ENCODE assay signal across 8 cellular contexts in the genomic region with DNA sequence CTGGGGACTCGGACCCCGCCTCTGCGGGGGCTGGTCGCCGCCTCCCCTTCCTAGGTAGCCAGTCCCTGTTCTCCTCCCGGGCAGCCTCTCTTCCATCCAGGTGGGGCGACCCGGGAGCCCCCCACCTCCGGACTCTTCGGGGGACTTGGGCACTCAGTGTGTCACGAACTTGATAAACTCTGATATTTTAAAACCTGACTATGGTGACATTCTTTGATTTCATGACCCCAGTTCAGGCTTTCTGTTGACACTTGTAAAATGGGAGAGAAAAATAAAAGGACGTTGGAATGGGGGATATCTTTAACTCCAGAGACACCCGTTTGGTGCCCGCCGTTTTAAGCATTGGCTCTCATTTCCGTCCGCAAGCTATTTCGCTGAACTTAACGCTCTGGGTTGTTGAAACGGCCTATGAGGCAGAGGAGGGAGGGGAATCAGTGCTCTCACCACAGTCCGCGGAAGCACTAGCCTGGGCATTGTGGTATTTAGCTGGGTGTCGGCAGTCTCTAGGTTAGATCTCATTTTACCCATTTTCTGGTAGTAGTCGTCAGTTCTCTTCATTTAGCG. TPM values are rescaled to one million over a fixed set of nuclear protein-coding genes. Genes with fewer than 3 reads are reported as not detected.
DNase-seq lines count a peak whose midpoint lies in the region; ATAC-seq and TF ChIP-seq lines count a peak whose summit lies in the region.

No MANE protein-coding gene starts in this region.

- H3K27ac ChIP-seq in fibroblast of lung (ENCODE audit: insufficient read depth, low read length) (peak overlapping the region; percentile 98), suprapubic skin (peak overlapping the region; percentile 99)

- DNase-seq in AG09319 (ENCODE audit: extremely low read depth, low read depth) (peak; percentile 7), NT2/D1 (ENCODE audit: low read depth, low spot score) (no peak), fibroblast of lung (ENCODE audit: low read depth in 2 of 2) (peak; percentile 61 to 62), suprapubic skin (ENCODE audit: low spot score in 2 of 2) (no peak)
- peak; percentile 58 to 63 for DNase-seq in activated T-cell treated with anti-CD3 and anti-CD28 coated beads, Interleukin-2, amount 50 U/mL, for 48 hours
- DNase-seq in natural killer cell treated with Interleukin-12 subunit alpha and Interleukin-12 subunit beta and Interleukin-15 and Interleukin-18, amount 100 ng/mL, for 72 hours (ENCODE audit: low spot score), result peak; percentile 87

- peak overlapping the region; percentile 93 to 98 for H3K27ac Mint-ChIP-seq in natural killer cell treated with Interleukin-12 subunit alpha and Interleukin-12 subunit beta and Interleukin-15 and Interleukin-18, amount 100 ng/mL, for 72 hours

- peaks cover 12 to 30% of the 10 kb centered on the region in 2 donors for H3K4me1 Mint-ChIP-seq in natural killer cell treated with Interleukin-12 subunit alpha and Interleukin-12 subunit beta and Interleukin-15 and Interleukin-18, amount 100 ng/mL, for 72 hours (ENCODE audit: low read depth in 2 of 2)

- H2AFZ ChIP-seq in fibroblast of lung (ENCODE audit: low read length), result peak overlapping the region; percentile 39

- H3K27me3 ChIP-seq in NT2/D1 (ENCODE audit: insufficient read depth, insufficient read length) (no peaks in the 10 kb centered on the region), fibroblast of lung (ENCODE audit: control insufficient read depth, insufficient read depth, low read length) (no peaks in the 10 kb centered on the region), suprapubic skin (no peaks in the 10 kb centered on the region)

- peak overlapping the region; percentile 92 for H3K4me2 ChIP-seq in fibroblast of lung (ENCODE audit: extremely low read depth, insufficient read depth, low read length)

- H3K9me3 ChIP-seq in NT2/D1 (ENCODE audit: insufficient read depth, low read length), result no peaks in the 10 kb centered on the region
- H3K9me3 ChIP-seq in fibroblast of lung (ENCODE audit: control insufficient read depth, insufficient read depth, low read depth, low read length), result no peaks in the 10 kb centered on the region
- H3K9me3 ChIP-seq in suprapubic skin, result no peaks in the 10 kb centered on the region

- under 1% methylated on average over 19 of the region's 25 CpGs for WGBS in suprapubic skin

- H3K4me3 ChIP-seq in NT2/D1 (ENCODE audit: insufficient read length, low read depth) (peak overlapping the region; percentile 71), fibroblast of lung (replicated peaks in 1 of 4; ENCODE audit: control extremely low read depth in 1 of 4, insufficient read depth in 1 of 4, low read depth in 3 of 4, low read length in 4 of 4) (peak overlapping the region; percentile 90 to 98 (median 95)), suprapubic skin (peak overlapping the region; percentile 98)

- peak; percentile 18 for ATAC-seq in GM18870 (IDR thresholded peaks at IDR 0.05; ENCODE audit: unreplicated experiment)
- ATAC-seq in HG03135 (IDR thresholded peaks at IDR 0.05; ENCODE audit: unreplicated experiment), result peak; percentile 14
- ATAC-seq in natural killer cell treated with Interleukin-12 subunit alpha and Interleukin-12 subunit beta and Interleukin-15 and Interleukin-18, amount 100 ng/mL, for 72 hours, result peak; percentile 48 to 54

- peak overlapping the region; percentile 95 for H3K4me3 Mint-ChIP-seq in natural killer cell treated with Interleukin-12 subunit alpha and Interleukin-12 subunit beta and Interleukin-15 and Interleukin-18, amount 100 ng/mL, for 72 hours

- TF ChIP-seq EP300 in suprapubic skin (IDR thresholded peaks at IDR 0.05), result no peak

- no peak for TF ChIP-seq CTCF in AG09319 (IDR thresholded peaks at IDR 0.05; ENCODE audit: low read depth, low read length)
- no peak for TF ChIP-seq CTCF in fibroblast of lung (conservative IDR thresholded peaks at IDR 0.05 in 1 of 2, IDR thresholded peaks at IDR 0.05 in 1 of 2; ENCODE audit: low read depth in 1 of 2, low read length in 2 of 2)
- no peak for TF ChIP-seq CTCF in suprapubic skin (IDR thresholded peaks at IDR 0.05)

- H3K79me2 ChIP-seq in fibroblast of lung (ENCODE audit: control insufficient read depth, insufficient read depth, low read length), result peaks cover 52% of the 10 kb centered on the region

- H3K9ac ChIP-seq in NT2/D1 (ENCODE audit: insufficient read length, low read depth), result peak overlapping the region; percentile 83
- peak overlapping the region; percentile 89 for H3K9ac ChIP-seq in fibroblast of lung (ENCODE audit: insufficient read depth, low read length)

- H3K27me3 Mint-ChIP-seq in natural killer cell treated with Interleukin-12 subunit alpha and Interleukin-12 subunit beta and Interleukin-15 and Interleukin-18, amount 100 ng/mL, for 72 hours, result no peaks in the 10 kb centered on the region

- TF ChIP-seq POLR2A in suprapubic skin (IDR thresholded peaks at IDR 0.05), result no peak

- H3K4me1 ChIP-seq in NT2/D1 (ENCODE audit: insufficient read depth, insufficient read length) (no peaks in the 10 kb centered on the region), fibroblast of lung (ENCODE audit: control insufficient read depth, extremely low read depth, insufficient read depth, low read length) (no peaks in the 10 kb centered on the region), suprapubic skin (peaks cover 27% of the 10 kb centered on the region)

- no peaks in the 10 kb centered on the region for H3K36me3 Mint-ChIP-seq in natural killer cell treated with Interleukin-12 subunit alpha and Interleukin-12 subunit beta and Interleukin-15 and Interleukin-18, amount 100 ng/mL, for 72 hours

- H3K9me3 Mint-ChIP-seq in natural killer cell treated with Interleukin-12 subunit alpha and Interleukin-12 subunit beta and Interleukin-15 and Interleukin-18, amount 100 ng/mL, for 72 hours, result no peaks in the 10 kb centered on the region

- H4K20me1 ChIP-seq in fibroblast of lung (ENCODE audit: control insufficient read depth, extremely low read depth, insufficient read depth, low read length), result peaks cover 2% of the 10 kb centered on the region

- H3K36me3 ChIP-seq in NT2/D1 (ENCODE audit: insufficient read depth, insufficient read length, low read length) (no peaks in the 10 kb centered on the region), fibroblast of lung (ENCODE audit: control insufficient read depth, insufficient read depth, low read length) (no peaks in the 10 kb centered on the region), suprapubic skin (no peaks in the 10 kb centered on the region)

RNA-seq across cellular contexts. Expression of a gene that starts 0.7 kb away (rescaled TPM):
- total RNA-seq in fibroblast of lung (38.0 and 44.1 TPM in 2 replicates), suprapubic skin (10 to 100 TPM; 29.9 to 33.4 (median 32.1) TPM)
- 51.3 and 57.1 TPM in 2 replicates for polyA plus RNA-seq in fibroblast of lung
- 55.2 and 55.9 TPM in 2 replicates for polyA plus RNA-seq in fibroblast of lung (2012)
- 0.90 and 1.9 TPM in 2 replicates for polyA minus RNA-seq in fibroblast of lung (ENCODE audit: low replicate concordance)
- total RNA-seq in natural killer cell treated with Interleukin-12 subunit alpha and Interleukin-12 subunit beta and Interleukin-15 and Interleukin-18, amount 100 ng/mL, for 72 hours, result 10 to 100 TPM; 38.8 to 54.8 TPM

RNA-seq across cellular contexts. Expression of a gene that starts 36.7 kb away (rescaled TPM):
- 147 and 363 TPM in 2 replicates for total RNA-seq in fibroblast of lung
- polyA plus RNA-seq in fibroblast of lung, result 71.9 and 83.9 TPM in 2 replicates
- polyA plus RNA-seq in fibroblast of lung (2012), result 59.1 and 76.2 TPM in 2 replicates
- polyA minus RNA-seq in fibroblast of lung (ENCODE audit: low replicate concordance), result 9.6 and 21.5 TPM in 2 replicates
- total RNA-seq in natural killer cell treated with Interleukin-12 subunit alpha and Interleukin-12 subunit beta and Interleukin-15 and Interleukin-18, amount 100 ng/mL, for 72 hours, result 100 to 1,000 TPM; 268 to 486 TPM
- 10 to 100 TPM; 17.2 to 24.9 (median 21.2) TPM for total RNA-seq in suprapubic skin

RNA-seq across cellular contexts. Expression of a gene that starts 55.4 kb away (rescaled TPM):
- total RNA-seq in fibroblast of lung, result 49.5 and 69.6 TPM in 2 replicates
- 31.8 and 37.6 TPM in 2 replicates for polyA plus RNA-seq in fibroblast of lung
- 17.1 and 23.1 TPM in 2 replicates for polyA plus RNA-seq in fibroblast of lung (2012)
- polyA minus RNA-seq in fibroblast of lung (ENCODE audit: low replicate concordance), result 5.5 and 21.2 TPM in 2 replicates
- total RNA-seq in natural killer cell treated with Interleukin-12 subunit alpha and Interleukin-12 subunit beta and Interleukin-15 and Interleukin-18, amount 100 ng/mL, for 72 hours, result 10 to 100 TPM; 41.1 to 60.8 TPM
- total RNA-seq in suprapubic skin, result 10 to 100 TPM; 27.9 to 53.1 (median 30.5) TPM

Comparison
In these comparisons a context has a peak if more than half of its experiments do, and no peak if none do; other contexts are left out.
1. DNase-seq: peak in AG09319 (single experiment), activated T-cell treated with anti-CD3 and anti-CD28 coated beads, Interleukin-2, amount 50 U/mL, for 48 hours (2 of 2), fibroblast of lung (2 of 2) and natural killer cell treated with Interleukin-12 subunit alpha and Interleukin-12 subunit beta and Interleukin-15 and Interleukin-18, amount 100 ng/mL, for 72 hours (single experiment); none in NT2/D1 (single experiment) and suprapubic skin (0 of 2).
2. Peak in every context shown above with its lines, with median percentiles within 50 percentile points of each other: ATAC-seq and H3K4me3 ChIP-seq.